Comparison of ENCODE assay signal across 14 cellular contexts in the genomic region with DNA sequence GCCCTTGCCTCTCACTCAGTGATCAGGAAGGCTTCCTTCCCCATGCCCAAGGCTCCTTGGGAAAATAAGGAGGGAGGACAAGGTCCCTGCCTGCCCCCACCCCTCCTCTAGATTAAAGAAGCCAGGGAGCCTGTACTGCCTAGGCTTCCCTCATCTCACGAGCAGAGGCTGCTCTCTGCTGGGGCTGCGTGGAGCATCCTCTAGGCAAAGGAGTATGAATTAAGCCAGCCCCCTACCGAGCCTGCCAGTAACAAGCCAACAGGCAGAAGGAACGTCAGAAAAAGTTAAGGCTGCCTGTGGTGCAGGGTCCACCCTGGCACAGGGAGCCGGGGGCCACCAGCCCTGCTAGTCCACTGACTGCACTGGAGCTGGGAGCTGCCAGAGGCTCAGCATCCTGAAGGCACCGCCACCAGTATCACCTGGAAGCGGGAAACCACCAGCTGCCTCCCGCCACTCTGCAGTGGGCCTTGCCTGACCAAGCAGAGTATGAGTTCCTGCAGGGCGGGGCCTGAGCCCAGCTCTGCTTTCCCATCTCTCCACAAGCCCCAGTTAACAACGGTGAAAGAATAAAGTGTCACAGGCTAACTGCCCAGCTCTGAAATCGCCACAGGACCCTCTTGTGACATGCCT. TPM values are rescaled to one million over a fixed set of nuclear protein-coding genes. Genes with fewer than 3 reads are reported as not detected.
DNase-seq lines count a peak whose midpoint lies in the region; ATAC-seq and TF ChIP-seq lines count a peak whose summit lies in the region.
"Had no signal": no experiment of that assay in that cellular context is flagged by ENCODE, and none has a peak within 500 bp of the region (broad histone marks: within the 10 kb centered on the region; RNA-seq: fewer than 3 reads in every experiment).

No MANE protein-coding gene starts in this region.

- H2BK120ac ChIP-seq in mesenchymal stem cell (ENCODE audit: low read depth, low read length), result no peak overlapping the region

- peaks cover 21 to 85% (median 64%) of the 10 kb centered on the region in 12 donors for H3K4me1 ChIP-seq in heart left ventricle
- peaks cover 28% of the 10 kb centered on the region for H3K4me1 ChIP-seq in mesenchymal stem cell (ENCODE audit: control insufficient read depth, insufficient read depth, low read depth, low read length)
- peaks cover 60 to 65% of the 10 kb centered on the region in 2 donors for H3K4me1 ChIP-seq in thyroid gland

- WGBS in heart left ventricle, 4 donors, result 43 to 72% (median 65%) methylated on average over 4 to 11 of the region's 11 CpGs
- 91% methylated on average over 11 of the region's 11 CpGs for WGBS in mesenchymal stem cell
- 70 to 86% methylated on average over 5 to 7 of the region's 11 CpGs for WGBS in thyroid gland, 2 donors

- intact Hi-C loops in heart left ventricle (cut with DNase I), result no loop called here
- intact Hi-C loops in left cardiac atrium (cut with DNase I), result no loop called here
- intact Hi-C loops in thyroid gland (cut with DNase I), result loop anchor here (5.0 kb wide), 1 partner anchor 104 kb away; no protein-coding TSS in a partner anchor

- no peak overlapping the region for H2BK12ac ChIP-seq in mesenchymal stem cell (ENCODE audit: low read length in 2 of 2)

- H2BK15ac ChIP-seq in mesenchymal stem cell (ENCODE audit: low read depth, poor library complexity, severe bottlenecking), result no peak overlapping the region

- H3K27ac ChIP-seq in heart left ventricle (peak overlapping the region in 10 of 12 donors; percentile 57 to 99 (median 79)), angular gyrus (ENCODE audit: low read depth, low read length) (peak overlapping the region; percentile 51), mesenchymal stem cell (ENCODE audit: low read length, poor library complexity, severe bottlenecking) (no peak overlapping the region), thyroid gland (peak overlapping the region in 2 of 3 donors; percentile 38 to 53)

- H2AFZ ChIP-seq in mesenchymal stem cell (ENCODE audit: low read depth, low read length), result no peak overlapping the region

- H3K36me3 ChIP-seq in heart left ventricle (peaks cover 0 to 53% (median 14%) of the 10 kb centered on the region in 9 donors), mesenchymal stem cell (ENCODE audit: control insufficient read depth in 1 of 2, insufficient read depth in 2 of 2, low read depth in 1 of 2, low read length in 2 of 2) (peaks cover 36 to 40% of the 10 kb centered on the region in 2 experiments), thyroid gland (peaks cover 11 to 14% of the 10 kb centered on the region in 2 donors)

- H3K27me3 ChIP-seq in heart left ventricle (no peaks in the 10 kb centered on the region), mesenchymal stem cell (ENCODE audit: control insufficient read depth in 1 of 2, insufficient read depth in 1 of 2, low read length in 2 of 2) (no peaks in the 10 kb centered on the region), thyroid gland (no peaks in the 10 kb centered on the region)
- H3K27me3 ChIP-seq: spleen had no signal

- H3K23ac ChIP-seq in mesenchymal stem cell (ENCODE audit: low read length in 2 of 2), result no peak overlapping the region

- H4K91ac ChIP-seq in mesenchymal stem cell (ENCODE audit: low read length), result no peak overlapping the region

- H3K4me3 ChIP-seq in heart left ventricle (no peak overlapping the region), mesenchymal stem cell (ENCODE audit: insufficient read depth in 1 of 2, low read depth in 1 of 2, low read length in 2 of 2) (no peak overlapping the region), thyroid gland (replicated peaks in 1 of 3) (no peak overlapping the region)
- H3K4me3 ChIP-seq: spleen had no signal

- H3K18ac ChIP-seq in mesenchymal stem cell (ENCODE audit: low read depth in 1 of 2, low read length in 2 of 2), result no peak overlapping the region

- H3K79me1 ChIP-seq in mesenchymal stem cell (replicated peaks; ENCODE audit: low read length, poor library complexity, severe bottlenecking), result peaks cover 50% of the 10 kb centered on the region

- no peak overlapping the region for H2AK5ac ChIP-seq in mesenchymal stem cell (ENCODE audit: low read length, severe bottlenecking)

- H3K14ac ChIP-seq in mesenchymal stem cell (ENCODE audit: low read length in 2 of 2), result no peak overlapping the region

- no peak for TF ChIP-seq POLR2A in heart left ventricle (IDR thresholded peaks at IDR 0.05)
- no peak for TF ChIP-seq POLR2A in thyroid gland (IDR thresholded peaks at IDR 0.05)

- no peak overlapping the region for H2BK5ac ChIP-seq in mesenchymal stem cell (ENCODE audit: low read depth, low read length, poor library complexity, severe bottlenecking)

- peak overlapping the region; percentile 18 for H3K9ac ChIP-seq in mesenchymal stem cell (ENCODE audit: low read length)

- H3K4ac ChIP-seq in mesenchymal stem cell (ENCODE audit: low read depth in 1 of 2, low read length in 2 of 2), result no peak overlapping the region

- no peak overlapping the region for H4K8ac ChIP-seq in mesenchymal stem cell (ENCODE audit: low read length)

- ATAC-seq in heart left ventricle, result peak in 1 of 4 donors; percentile 38
- ATAC-seq in left cardiac atrium, result no peak
- ATAC-seq: naive thymus-derived CD8-positive, alpha-beta T cell had no signal

- TF ChIP-seq CTCF in heart left ventricle (IDR thresholded peaks at IDR 0.05) (peak in 3 of 12 donors; percentile 11 to 36 (median 23)), thyroid gland (IDR thresholded peaks at IDR 0.05) (no peak)

- H3K4me2 ChIP-seq in mesenchymal stem cell (ENCODE audit: low read length, poor library complexity, severe bottlenecking), result no peak overlapping the region

- DNase-seq in heart left ventricle (no peak), left cardiac atrium (no peak), mesenchymal stem cell (no peak), thyroid gland (peak; percentile 35 to 53), NCI-H1092 (lab: John Stamatoyannopoulos, UW) (no peak), pons (ENCODE audit: low spot score) (no peak), NCI-H526 treated with DMSO at 0.1 percent for 48 hours (lab: John Stamatoyannopoulos, UW) (no peak)
- DNase-seq: MV-4-11; naive thymus-derived CD8-positive, alpha-beta T cell; NCI-H526; spleen had no signal

- H3K9me3 ChIP-seq in heart left ventricle (no peaks in the 10 kb centered on the region), mesenchymal stem cell (ENCODE audit: control insufficient read depth, low read length) (no peaks in the 10 kb centered on the region), thyroid gland (no peaks in the 10 kb centered on the region)
- H3K9me3 ChIP-seq: spleen had no signal

RNA-seq across cellular contexts. Expression of a gene that starts 6.8 kb away (rescaled TPM):
- 100 to 1,000 TPM; 113 to 238 (median 125) TPM for total RNA-seq in heart left ventricle
- polyA plus RNA-seq in heart left ventricle, result 100 to 1,000 TPM; 118 to 121 TPM
- total RNA-seq in left cardiac atrium, result 100 to 1,000 TPM in 1 of 2 donors, 10 to 100 TPM in 1; 92.7 to 113 TPM
- polyA plus RNA-seq in mesenchymal stem cell (2013, experiment 1 of 2), result 113 TPM
- 117 TPM for polyA plus RNA-seq in mesenchymal stem cell (2013, experiment 2 of 2)
- 100 to 1,000 TPM; 146 to 354 (median 213) TPM for total RNA-seq in thyroid gland

RNA-seq across cellular contexts. Expression of a gene that starts 24.0 kb away (rescaled TPM):
- total RNA-seq in heart left ventricle, result 1 to 10 TPM; 3.2 to 9.5 (median 7.0) TPM
- 10 to 100 TPM in 1 of 2 donors, 1 to 10 TPM in 1; 9.4 to 15.8 TPM for polyA plus RNA-seq in heart left ventricle
- total RNA-seq in left cardiac atrium, result 10 to 100 TPM in 1 of 2 donors, 1 to 10 TPM in 1; 6.9 to 10.5 TPM
- 8.5 TPM for polyA plus RNA-seq in mesenchymal stem cell (2013, experiment 1 of 2)
- 8.6 TPM for polyA plus RNA-seq in mesenchymal stem cell (2013, experiment 2 of 2)
- total RNA-seq in thyroid gland, result 1 to 10 TPM; 7.0 to 8.9 (median 7.3) TPM

RNA-seq across cellular contexts. Expression of a gene that starts 36.3 kb away (rescaled TPM):
- total RNA-seq in heart left ventricle (under 1 TPM in 6 of 9 donors, not detected in 3; 0.08 to 0.67 (median 0.30) TPM), left cardiac atrium (under 1 TPM in 1 of 2 donors, not detected in 1; 0.15 TPM), thyroid gland (under 1 TPM in 2 of 4 donors, not detected in 2; 0.29 to 0.59 TPM)
- under 1 TPM in 1 of 2 donors, not detected in 1; 0.12 TPM for polyA plus RNA-seq in heart left ventricle
- polyA plus RNA-seq in mesenchymal stem cell (2013, experiment 1 of 2), result 0.06 TPM
- polyA plus RNA-seq in mesenchymal stem cell (2013, experiment 2 of 2), result 0.07 TPM
- total RNA-seq: dermis microvascular lymphatic vessel endothelial cell, kidney epithelial cell, spleen had no signal

Comparison
In these comparisons a context has a peak if more than half of its experiments do, and no peak if none do; other contexts are left out.
1. DNase-seq: peak in thyroid gland (2 of 2); none in heart left ventricle (0 of 5), left cardiac atrium (single experiment), mesenchymal stem cell (single experiment), NCI-H1092 (single experiment), pons (single experiment) and NCI-H526 treated with DMSO at 0.1 percent for 48 hours (single experiment).